1 cellular context compared by ENCODE assay signal in the genomic region with DNA sequence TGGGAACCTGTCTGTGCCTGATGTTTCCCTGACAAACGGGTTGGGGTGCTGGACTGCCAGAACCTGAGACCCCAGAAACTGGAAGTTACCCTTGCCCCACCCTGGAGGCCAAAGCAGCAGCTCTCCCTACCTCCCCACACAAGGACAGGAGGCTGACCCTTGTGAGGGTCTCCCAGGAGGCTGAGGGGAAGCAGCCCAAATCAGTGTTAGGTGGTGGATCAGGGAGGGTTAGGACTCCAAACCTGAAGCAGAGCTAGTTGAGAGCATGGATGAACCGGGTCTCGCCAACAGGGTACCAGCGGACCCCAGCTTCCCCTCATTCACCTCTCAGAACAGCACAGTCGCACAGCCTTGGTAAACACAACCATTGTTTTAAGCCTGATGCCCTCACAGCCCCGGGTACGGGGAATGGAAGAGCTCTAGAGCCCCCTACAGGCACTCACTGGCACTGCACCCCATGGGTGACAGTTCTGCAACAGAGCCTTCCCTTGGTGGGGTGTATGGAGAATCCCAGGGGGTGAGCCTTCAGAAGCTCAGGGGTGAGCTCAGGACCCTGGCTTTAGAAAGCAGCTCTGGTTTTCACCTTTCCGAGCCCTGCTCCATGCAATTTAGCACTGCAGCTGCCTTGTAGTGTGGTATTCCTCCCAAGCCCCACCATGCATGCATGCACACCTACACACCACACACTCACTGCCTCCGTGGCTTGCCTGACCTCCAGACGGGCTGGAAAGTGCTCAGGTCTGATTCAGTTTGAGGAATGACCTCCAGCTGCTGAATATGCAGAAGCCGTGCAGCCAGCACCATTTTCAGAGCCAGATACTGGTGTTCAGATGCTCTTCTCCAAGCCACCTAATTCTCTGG.
TF ChIP-seq lines count a peak whose summit lies in the region.

No MANE protein-coding gene starts in this region.

TF ChIP-seq in H1, 55 proteins besides CTCF, POLR2A, EP300 and RAD21:
- no peak for TF ChIP-seq SRF (IDR thresholded peaks at IDR 0.05; ENCODE audit: low read depth, low read length)
- no peak for TF ChIP-seq TAF7 (optimal IDR thresholded peaks at IDR 0.05; ENCODE audit: borderline replicate concordance, low read depth, low read length)
- TF ChIP-seq, protein P1, sequence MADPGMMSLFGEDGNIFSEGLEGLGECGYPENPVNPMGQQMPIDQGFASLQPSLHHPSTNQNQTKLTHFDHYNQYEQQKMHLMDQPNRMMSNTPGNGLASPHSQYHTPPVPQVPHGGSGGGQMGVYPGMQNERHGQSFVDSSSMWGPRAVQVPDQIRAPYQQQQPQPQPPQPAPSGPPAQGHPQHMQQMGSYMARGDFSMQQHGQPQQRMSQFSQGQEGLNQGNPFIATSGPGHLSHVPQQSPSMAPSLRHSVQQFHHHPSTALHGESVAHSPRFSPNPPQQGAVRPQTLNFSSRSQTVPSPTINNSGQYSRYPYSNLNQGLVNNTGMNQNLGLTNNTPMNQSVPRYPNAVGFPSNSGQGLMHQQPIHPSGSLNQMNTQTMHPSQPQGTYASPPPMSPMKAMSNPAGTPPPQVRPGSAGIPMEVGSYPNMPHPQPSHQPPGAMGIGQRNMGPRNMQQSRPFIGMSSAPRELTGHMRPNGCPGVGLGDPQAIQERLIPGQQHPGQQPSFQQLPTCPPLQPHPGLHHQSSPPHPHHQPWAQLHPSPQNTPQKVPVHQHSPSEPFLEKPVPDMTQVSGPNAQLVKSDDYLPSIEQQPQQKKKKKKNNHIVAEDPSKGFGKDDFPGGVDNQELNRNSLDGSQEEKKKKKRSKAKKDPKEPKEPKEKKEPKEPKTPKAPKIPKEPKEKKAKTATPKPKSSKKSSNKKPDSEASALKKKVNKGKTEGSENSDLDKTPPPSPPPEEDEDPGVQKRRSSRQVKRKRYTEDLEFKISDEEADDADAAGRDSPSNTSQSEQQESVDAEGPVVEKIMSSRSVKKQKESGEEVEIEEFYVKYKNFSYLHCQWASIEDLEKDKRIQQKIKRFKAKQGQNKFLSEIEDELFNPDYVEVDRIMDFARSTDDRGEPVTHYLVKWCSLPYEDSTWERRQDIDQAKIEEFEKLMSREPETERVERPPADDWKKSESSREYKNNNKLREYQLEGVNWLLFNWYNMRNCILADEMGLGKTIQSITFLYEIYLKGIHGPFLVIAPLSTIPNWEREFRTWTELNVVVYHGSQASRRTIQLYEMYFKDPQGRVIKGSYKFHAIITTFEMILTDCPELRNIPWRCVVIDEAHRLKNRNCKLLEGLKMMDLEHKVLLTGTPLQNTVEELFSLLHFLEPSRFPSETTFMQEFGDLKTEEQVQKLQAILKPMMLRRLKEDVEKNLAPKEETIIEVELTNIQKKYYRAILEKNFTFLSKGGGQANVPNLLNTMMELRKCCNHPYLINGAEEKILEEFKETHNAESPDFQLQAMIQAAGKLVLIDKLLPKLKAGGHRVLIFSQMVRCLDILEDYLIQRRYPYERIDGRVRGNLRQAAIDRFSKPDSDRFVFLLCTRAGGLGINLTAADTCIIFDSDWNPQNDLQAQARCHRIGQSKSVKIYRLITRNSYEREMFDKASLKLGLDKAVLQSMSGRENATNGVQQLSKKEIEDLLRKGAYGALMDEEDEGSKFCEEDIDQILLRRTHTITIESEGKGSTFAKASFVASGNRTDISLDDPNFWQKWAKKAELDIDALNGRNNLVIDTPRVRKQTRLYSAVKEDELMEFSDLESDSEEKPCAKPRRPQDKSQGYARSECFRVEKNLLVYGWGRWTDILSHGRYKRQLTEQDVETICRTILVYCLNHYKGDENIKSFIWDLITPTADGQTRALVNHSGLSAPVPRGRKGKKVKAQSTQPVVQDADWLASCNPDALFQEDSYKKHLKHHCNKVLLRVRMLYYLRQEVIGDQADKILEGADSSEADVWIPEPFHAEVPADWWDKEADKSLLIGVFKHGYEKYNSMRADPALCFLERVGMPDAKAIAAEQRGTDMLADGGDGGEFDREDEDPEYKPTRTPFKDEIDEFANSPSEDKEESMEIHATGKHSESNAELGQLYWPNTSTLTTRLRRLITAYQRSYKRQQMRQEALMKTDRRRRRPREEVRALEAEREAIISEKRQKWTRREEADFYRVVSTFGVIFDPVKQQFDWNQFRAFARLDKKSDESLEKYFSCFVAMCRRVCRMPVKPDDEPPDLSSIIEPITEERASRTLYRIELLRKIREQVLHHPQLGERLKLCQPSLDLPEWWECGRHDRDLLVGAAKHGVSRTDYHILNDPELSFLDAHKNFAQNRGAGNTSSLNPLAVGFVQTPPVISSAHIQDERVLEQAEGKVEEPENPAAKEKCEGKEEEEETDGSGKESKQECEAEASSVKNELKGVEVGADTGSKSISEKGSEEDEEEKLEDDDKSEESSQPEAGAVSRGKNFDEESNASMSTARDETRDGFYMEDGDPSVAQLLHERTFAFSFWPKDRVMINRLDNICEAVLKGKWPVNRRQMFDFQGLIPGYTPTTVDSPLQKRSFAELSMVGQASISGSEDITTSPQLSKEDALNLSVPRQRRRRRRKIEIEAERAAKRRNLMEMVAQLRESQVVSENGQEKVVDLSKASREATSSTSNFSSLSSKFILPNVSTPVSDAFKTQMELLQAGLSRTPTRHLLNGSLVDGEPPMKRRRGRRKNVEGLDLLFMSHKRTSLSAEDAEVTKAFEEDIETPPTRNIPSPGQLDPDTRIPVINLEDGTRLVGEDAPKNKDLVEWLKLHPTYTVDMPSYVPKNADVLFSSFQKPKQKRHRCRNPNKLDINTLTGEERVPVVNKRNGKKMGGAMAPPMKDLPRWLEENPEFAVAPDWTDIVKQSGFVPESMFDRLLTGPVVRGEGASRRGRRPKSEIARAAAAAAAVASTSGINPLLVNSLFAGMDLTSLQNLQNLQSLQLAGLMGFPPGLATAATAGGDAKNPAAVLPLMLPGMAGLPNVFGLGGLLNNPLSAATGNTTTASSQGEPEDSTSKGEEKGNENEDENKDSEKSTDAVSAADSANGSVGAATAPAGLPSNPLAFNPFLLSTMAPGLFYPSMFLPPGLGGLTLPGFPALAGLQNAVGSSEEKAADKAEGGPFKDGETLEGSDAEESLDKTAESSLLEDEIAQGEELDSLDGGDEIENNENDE (IDR thresholded peaks at IDR 0.05; ENCODE audit: insufficient replicate concordance, low read length), result no peak
- TF ChIP-seq KDM4A (IDR thresholded peaks at IDR 0.05; ENCODE audit: low read depth, low read length, severe bottlenecking), result no peak
- no peak for TF ChIP-seq CBX5 (IDR thresholded peaks at IDR 0.05; ENCODE audit: low read depth, low read length)
- no peak for TF ChIP-seq BACH1 (IDR thresholded peaks at IDR 0.05; ENCODE audit: low read length)
- no peak for TF ChIP-seq PHF8 (conservative IDR thresholded peaks at IDR 0.05; ENCODE audit: low read depth, low read length)
- no peak for TF ChIP-seq RXRA (IDR thresholded peaks at IDR 0.05; ENCODE audit: insufficient read depth, low read depth, low read length)
- TF ChIP-seq CREB1 (IDR thresholded peaks at IDR 0.05), result no peak
- no peak for TF ChIP-seq CHD1 (IDR thresholded peaks at IDR 0.05; ENCODE audit: low read depth, low read length)
